Comparison of ENCODE assay signal across 12 cellular contexts in genomic region chr3:133491481-133492059, GRCh38.
DNase-seq lines count a peak whose midpoint lies in the region; ATAC-seq and TF ChIP-seq lines count a peak whose summit lies in the region.
"Had no signal": no experiment of that assay in that cellular context is flagged by ENCODE, and none has a peak within 500 bp of the region (broad histone marks: within the 10 kb centered on the region; RNA-seq: fewer than 3 reads in every experiment).

No MANE protein-coding gene starts in this region.

- ATAC-seq in HG02798 (IDR thresholded peaks at IDR 0.05; ENCODE audit: poor library complexity, unreplicated experiment) (peak; percentile 20), Panc1 (no peak)
- ATAC-seq: left cardiac atrium had no signal

- H3K36me3 ChIP-seq in Panc1 (ENCODE audit: control insufficient read depth, insufficient read depth, low read length): no peaks in the 10 kb centered on the region
- H3K36me3 ChIP-seq in thymus (ENCODE audit: control insufficient read depth, insufficient read depth): peaks cover 5% of the 10 kb centered on the region

- H3K9me3 Mint-ChIP-seq in activated naive CD4-positive, alpha-beta T cell treated with anti-CD3 and anti-CD28 coated beads, Interleukin-2, amount 50 U/mL, for 24 hours: no peaks in the 10 kb centered on the region

- POLR2A ChIA-PET in Panc1 (lab: Charles Lee): no interaction called here

- H3K27me3 Mint-ChIP-seq in activated naive CD4-positive, alpha-beta T cell treated with anti-CD3 and anti-CD28 coated beads, Interleukin-2, amount 50 U/mL, for 24 hours: no peaks in the 10 kb centered on the region

- peaks cover 54% of the 10 kb centered on the region for H3K4me1 Mint-ChIP-seq in activated naive CD4-positive, alpha-beta T cell treated with anti-CD3 and anti-CD28 coated beads, Interleukin-2, amount 50 U/mL, for 24 hours

- TF ChIP-seq CTCF in Panc1 (IDR thresholded peaks at IDR 0.05): no peak

- intact Hi-C loops in Panc1 (cut with micrococcal nuclease; ENCODE audit: unreplicated experiment): no loop called here

- peak overlapping the region; percentile 85 for H3K4me3 Mint-ChIP-seq in activated naive CD4-positive, alpha-beta T cell treated with anti-CD3 and anti-CD28 coated beads, Interleukin-2, amount 50 U/mL, for 24 hours

- 90% methylated on average over 3 of the region's 3 CpGs for WGBS in thymus

- peaks cover 14% of the 10 kb centered on the region; the same call in 1 of the 2 replicates for H3K4me1 ChIP-seq in Panc1 (ENCODE audit: control insufficient read depth, insufficient read depth, low read length)
- peaks cover 43% of the 10 kb centered on the region for H3K4me1 ChIP-seq in thymus (ENCODE audit: control insufficient read depth, insufficient read depth, low read length)

- in situ Hi-C loops in Panc1 (cut with HindIII; ENCODE audit: low pct_unique_long_range_greater_than_20kb, low sequenced_read_pairs): no loop called here

- H3K4me3 ChIP-seq in Panc1 (ENCODE audit: low read depth in 2 of 2, low read length in 2 of 2) (no peak overlapping the region), thymus (ENCODE audit: low read length) (peak overlapping the region; percentile 57)
- H3K4me3 ChIP-seq: smooth muscle cell had no signal

- no TSS peak for BruUV-seq in Panc1 (replicated peaks; lab: Mats Ljungman, UMichigan)

- H3K27ac ChIP-seq in Panc1 (ENCODE audit: low read length) (peak overlapping the region; percentile 40; the same call in 1 of the 2 replicates), thymus (ENCODE audit: low read depth) (peak overlapping the region; percentile 86)
- H3K27ac ChIP-seq: epithelial cell of prostate had no signal

- H3K27me3 ChIP-seq in Panc1 (ENCODE audit: control insufficient read depth, insufficient read depth, low read length) (no peaks in the 10 kb centered on the region), thymus (ENCODE audit: control insufficient read depth, insufficient read depth) (no peaks in the 10 kb centered on the region)

- peak overlapping the region; percentile 91 for H3K27ac Mint-ChIP-seq in activated naive CD4-positive, alpha-beta T cell treated with anti-CD3 and anti-CD28 coated beads, Interleukin-2, amount 50 U/mL, for 24 hours

- H3K9me3 ChIP-seq in Panc1 (ENCODE audit: control insufficient read depth, insufficient read depth, low read depth, low read length): no peaks in the 10 kb centered on the region
- peaks cover 4% of the 10 kb centered on the region for H3K9me3 ChIP-seq in thymus (ENCODE audit: control insufficient read depth)

- no peaks in the 10 kb centered on the region for H3K36me3 Mint-ChIP-seq in activated naive CD4-positive, alpha-beta T cell treated with anti-CD3 and anti-CD28 coated beads, Interleukin-2, amount 50 U/mL, for 24 hours

- DNase-seq in activated naive CD4-positive, alpha-beta T cell (lab: John Stamatoyannopoulos, UW): no peak
- DNase-seq in Panc1 (ENCODE audit: low read depth, low spot score) (no peak), Ammon's horn (ENCODE audit: low spot score) (no peak), mucosa of gallbladder (ENCODE audit: low spot score) (no peak), H4 (ENCODE audit: low spot score) (no peak)
- DNase-seq: left cardiac atrium, substantia nigra had no signal

- CTCF ChIA-PET in Panc1 (lab: Charles Lee): no interaction called here
